1 cellular context compared by ENCODE assay signal in the genomic region with DNA sequence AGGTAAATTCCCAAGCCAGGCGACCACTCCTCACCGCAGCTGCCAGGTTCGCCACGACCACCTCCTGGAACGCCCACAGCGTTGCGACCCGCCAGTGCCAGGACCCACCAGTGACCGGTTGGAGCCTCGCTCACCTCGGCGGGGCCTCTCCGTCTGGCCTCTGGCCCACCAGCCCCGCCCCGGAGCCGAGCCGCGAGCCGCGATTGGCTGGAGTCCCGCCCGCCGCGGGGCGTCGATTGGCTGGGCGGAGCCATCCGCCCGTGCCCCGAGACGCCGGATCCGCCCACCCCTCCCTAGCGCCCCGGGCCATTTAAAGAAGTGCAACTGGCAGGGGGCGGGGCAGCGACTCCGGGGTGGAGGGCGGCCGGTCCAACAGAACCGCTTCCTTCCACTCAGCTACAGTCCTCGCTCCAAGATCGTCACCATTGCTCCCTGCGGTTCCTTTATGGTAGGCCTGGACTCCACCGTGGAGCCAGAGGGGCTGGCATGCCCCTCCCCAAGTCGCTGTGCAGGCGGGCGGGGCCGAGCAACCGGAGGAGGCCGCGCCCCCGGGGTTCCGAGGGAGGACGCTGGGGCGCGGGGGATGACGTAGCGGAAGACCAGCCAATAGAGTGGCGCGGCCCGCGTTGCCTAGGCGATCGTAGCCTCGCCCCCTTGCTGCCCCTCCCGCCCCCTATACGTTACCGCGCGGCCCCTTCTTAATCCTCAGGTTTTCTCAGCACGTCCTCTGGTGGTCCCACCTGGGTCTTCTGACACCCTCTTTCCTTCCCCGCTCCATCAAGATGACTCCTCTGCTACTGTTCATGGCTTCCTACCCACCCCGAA.
TF ChIP-seq lines count a peak whose summit lies in the region.

A gene with protein sequence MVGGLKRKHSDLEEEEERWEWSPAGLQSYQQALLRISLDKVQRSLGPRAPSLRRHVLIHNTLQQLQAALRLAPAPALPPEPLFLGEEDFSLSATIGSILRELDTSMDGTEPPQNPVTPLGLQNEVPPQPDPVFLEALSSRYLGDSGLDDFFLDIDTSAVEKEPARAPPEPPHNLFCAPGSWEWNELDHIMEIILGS (minus strand): TSS at position 155 of the 825 bp plus-strand sequence. CDS start 2,255 bp downstream, outside the sequence.

TF ChIP-seq in K562, 482 proteins besides CTCF, POLR2A, EP300 and RAD21 (continued from another document and continues in another):
- TF ChIP-seq, protein P1, sequence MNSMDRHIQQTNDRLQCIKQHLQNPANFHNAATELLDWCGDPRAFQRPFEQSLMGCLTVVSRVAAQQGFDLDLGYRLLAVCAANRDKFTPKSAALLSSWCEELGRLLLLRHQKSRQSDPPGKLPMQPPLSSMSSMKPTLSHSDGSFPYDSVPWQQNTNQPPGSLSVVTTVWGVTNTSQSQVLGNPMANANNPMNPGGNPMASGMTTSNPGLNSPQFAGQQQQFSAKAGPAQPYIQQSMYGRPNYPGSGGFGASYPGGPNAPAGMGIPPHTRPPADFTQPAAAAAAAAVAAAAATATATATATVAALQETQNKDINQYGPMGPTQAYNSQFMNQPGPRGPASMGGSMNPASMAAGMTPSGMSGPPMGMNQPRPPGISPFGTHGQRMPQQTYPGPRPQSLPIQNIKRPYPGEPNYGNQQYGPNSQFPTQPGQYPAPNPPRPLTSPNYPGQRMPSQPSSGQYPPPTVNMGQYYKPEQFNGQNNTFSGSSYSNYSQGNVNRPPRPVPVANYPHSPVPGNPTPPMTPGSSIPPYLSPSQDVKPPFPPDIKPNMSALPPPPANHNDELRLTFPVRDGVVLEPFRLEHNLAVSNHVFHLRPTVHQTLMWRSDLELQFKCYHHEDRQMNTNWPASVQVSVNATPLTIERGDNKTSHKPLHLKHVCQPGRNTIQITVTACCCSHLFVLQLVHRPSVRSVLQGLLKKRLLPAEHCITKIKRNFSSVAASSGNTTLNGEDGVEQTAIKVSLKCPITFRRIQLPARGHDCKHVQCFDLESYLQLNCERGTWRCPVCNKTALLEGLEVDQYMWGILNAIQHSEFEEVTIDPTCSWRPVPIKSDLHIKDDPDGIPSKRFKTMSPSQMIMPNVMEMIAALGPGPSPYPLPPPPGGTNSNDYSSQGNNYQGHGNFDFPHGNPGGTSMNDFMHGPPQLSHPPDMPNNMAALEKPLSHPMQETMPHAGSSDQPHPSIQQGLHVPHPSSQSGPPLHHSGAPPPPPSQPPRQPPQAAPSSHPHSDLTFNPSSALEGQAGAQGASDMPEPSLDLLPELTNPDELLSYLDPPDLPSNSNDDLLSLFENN (IDR thresholded peaks at IDR 0.05; ENCODE audit: low read depth in 2 of 2, low read length in 2 of 2): no peak
- TF ChIP-seq FOXM1 (IDR thresholded peaks at IDR 0.05; ENCODE audit: low read depth) (no peak), FOXM1 (CRISPR knock-in tag; IDR thresholded peaks at IDR 0.05; ENCODE audit: low read depth) (0 out of 2 replicates have a peak, but pooled peaks have one; percentile 70), ZNF561 (CRISPR knock-in tag; conservative IDR thresholded peaks at IDR 0.05) (no peak), ZNF143 (CRISPR knock-in tag; IDR thresholded peaks at IDR 0.05) (no peak), ZNF12 (CRISPR knock-in tag; IDR thresholded peaks at IDR 0.05) (0 out of 2 replicates have a peak, but pooled peaks have one; percentile 16), HSF4 (CRISPR knock-in tag; IDR thresholded peaks at IDR 0.05; ENCODE audit: borderline replicate concordance) (no peak), TBP (optimal IDR thresholded peaks at IDR 0.05; ENCODE audit: low read depth, low read length) (peak; percentile 82), NCOA6 (IDR thresholded peaks at IDR 0.05) (0 out of 2 replicates have a peak, but pooled peaks have one; percentile 10), DNMT1 (IDR thresholded peaks at IDR 0.05) (no peak), C11orf30 (IDR thresholded peaks at IDR 0.05; ENCODE audit: low read depth) (peak; percentile 62; the same call in 1 of the 2 replicates), SPI1 (IDR thresholded peaks at IDR 0.05; ENCODE audit: borderline replicate concordance, low read depth, low read length) (peak; percentile 41; the same call in 1 of the 2 replicates), BCL6 (CRISPR knock-in tag; IDR thresholded peaks at IDR 0.05) (no peak), ZNF445 (CRISPR knock-in tag; IDR thresholded peaks at IDR 0.05; ENCODE audit: low read depth) (no peak), ZBTB17 (CRISPR knock-in tag; IDR thresholded peaks at IDR 0.05) (0 out of 2 replicates have a peak, but pooled peaks have one; percentile 7), GATAD2B (IDR thresholded peaks at IDR 0.05; ENCODE audit: borderline replicate concordance) (no peak), JUND (IDR thresholded peaks at IDR 0.05; ENCODE audit: borderline replicate concordance, low read depth, low read length) (peak; percentile 43), JUND (tag; IDR thresholded peaks at IDR 0.05; ENCODE audit: borderline replicate concordance, low read depth, low read length) (peak; percentile 33; the same call in 1 of the 3 replicates), CBX1 (IDR thresholded peaks at IDR 0.05; ENCODE audit: low read depth) (peak; percentile 60; the same call in 1 of the 2 replicates), SIN3A (IDR thresholded peaks at IDR 0.05; ENCODE audit: borderline replicate concordance in 2 of 2, control insufficient read depth in 1 of 2, low read depth in 2 of 2, low read length in 2 of 2) (peak; percentile 9 to 96; a peak in 3 of 4 replicates), SREBF1 (IDR thresholded peaks at IDR 0.05; ENCODE audit: borderline replicate concordance, low read depth, low read length) (no peak), ZNF75A (CRISPR knock-in tag; IDR thresholded peaks at IDR 0.05) (no peak), CXXC5 (CRISPR knock-in tag; IDR thresholded peaks at IDR 0.05) (peak; percentile 80), EP400 (IDR thresholded peaks at IDR 0.05) (peak; percentile 33), KDM5B (IDR thresholded peaks at IDR 0.05; ENCODE audit: insufficient replicate concordance, low read depth, low read length) (peak; percentile 76), MEIS2 (IDR thresholded peaks at IDR 0.05; ENCODE audit: partially characterized antibody) (no peak), ZNF146 (CRISPR knock-in tag; IDR thresholded peaks at IDR 0.05; ENCODE audit: unreplicated experiment) (no peak), ZNF121 (CRISPR knock-in tag; conservative IDR thresholded peaks at IDR 0.05) (no peak), NFXL1 (CRISPR knock-in tag; IDR thresholded peaks at IDR 0.05) (no peak), PRMT5 (CRISPR knock-in tag; IDR thresholded peaks at IDR 0.05) (no peak), JUNB (CRISPR knock-in tag; conservative IDR thresholded peaks at IDR 0.05) (no peak), CHCHD3 (CRISPR knock-in tag; IDR thresholded peaks at IDR 0.05) (no peak)
- TF ChIP-seq, protein P2, sequence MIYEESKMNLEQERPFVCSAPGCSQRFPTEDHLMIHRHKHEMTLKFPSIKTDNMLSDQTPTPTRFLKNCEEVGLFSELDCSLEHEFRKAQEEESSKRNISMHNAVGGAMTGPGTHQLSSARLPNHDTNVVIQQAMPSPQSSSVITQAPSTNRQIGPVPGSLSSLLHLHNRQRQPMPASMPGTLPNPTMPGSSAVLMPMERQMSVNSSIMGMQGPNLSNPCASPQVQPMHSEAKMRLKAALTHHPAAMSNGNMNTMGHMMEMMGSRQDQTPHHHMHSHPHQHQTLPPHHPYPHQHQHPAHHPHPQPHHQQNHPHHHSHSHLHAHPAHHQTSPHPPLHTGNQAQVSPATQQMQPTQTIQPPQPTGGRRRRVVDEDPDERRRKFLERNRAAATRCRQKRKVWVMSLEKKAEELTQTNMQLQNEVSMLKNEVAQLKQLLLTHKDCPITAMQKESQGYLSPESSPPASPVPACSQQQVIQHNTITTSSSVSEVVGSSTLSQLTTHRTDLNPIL (CRISPR knock-in tag; IDR thresholded peaks at IDR 0.05): no peak
- TF ChIP-seq, protein P3, sequence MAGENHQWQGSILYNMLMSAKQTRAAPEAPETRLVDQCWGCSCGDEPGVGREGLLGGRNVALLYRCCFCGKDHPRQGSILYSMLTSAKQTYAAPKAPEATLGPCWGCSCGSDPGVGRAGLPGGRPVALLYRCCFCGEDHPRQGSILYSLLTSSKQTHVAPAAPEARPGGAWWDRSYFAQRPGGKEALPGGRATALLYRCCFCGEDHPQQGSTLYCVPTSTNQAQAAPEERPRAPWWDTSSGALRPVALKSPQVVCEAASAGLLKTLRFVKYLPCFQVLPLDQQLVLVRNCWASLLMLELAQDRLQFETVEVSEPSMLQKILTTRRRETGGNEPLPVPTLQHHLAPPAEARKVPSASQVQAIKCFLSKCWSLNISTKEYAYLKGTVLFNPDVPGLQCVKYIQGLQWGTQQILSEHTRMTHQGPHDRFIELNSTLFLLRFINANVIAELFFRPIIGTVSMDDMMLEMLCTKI (IDR thresholded peaks at IDR 0.05; ENCODE audit: partially characterized antibody): no peak
- TF ChIP-seq, protein P4, sequence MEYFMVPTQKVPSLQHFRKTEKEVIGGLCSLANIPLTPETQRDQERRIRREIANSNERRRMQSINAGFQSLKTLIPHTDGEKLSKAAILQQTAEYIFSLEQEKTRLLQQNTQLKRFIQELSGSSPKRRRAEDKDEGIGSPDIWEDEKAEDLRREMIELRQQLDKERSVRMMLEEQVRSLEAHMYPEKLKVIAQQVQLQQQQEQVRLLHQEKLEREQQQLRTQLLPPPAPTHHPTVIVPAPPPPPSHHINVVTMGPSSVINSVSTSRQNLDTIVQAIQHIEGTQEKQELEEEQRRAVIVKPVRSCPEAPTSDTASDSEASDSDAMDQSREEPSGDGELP (CRISPR knock-in tag; IDR thresholded peaks at IDR 0.05; ENCODE audit: borderline replicate concordance): peak; percentile 67
- TF ChIP-seq, protein P5, sequence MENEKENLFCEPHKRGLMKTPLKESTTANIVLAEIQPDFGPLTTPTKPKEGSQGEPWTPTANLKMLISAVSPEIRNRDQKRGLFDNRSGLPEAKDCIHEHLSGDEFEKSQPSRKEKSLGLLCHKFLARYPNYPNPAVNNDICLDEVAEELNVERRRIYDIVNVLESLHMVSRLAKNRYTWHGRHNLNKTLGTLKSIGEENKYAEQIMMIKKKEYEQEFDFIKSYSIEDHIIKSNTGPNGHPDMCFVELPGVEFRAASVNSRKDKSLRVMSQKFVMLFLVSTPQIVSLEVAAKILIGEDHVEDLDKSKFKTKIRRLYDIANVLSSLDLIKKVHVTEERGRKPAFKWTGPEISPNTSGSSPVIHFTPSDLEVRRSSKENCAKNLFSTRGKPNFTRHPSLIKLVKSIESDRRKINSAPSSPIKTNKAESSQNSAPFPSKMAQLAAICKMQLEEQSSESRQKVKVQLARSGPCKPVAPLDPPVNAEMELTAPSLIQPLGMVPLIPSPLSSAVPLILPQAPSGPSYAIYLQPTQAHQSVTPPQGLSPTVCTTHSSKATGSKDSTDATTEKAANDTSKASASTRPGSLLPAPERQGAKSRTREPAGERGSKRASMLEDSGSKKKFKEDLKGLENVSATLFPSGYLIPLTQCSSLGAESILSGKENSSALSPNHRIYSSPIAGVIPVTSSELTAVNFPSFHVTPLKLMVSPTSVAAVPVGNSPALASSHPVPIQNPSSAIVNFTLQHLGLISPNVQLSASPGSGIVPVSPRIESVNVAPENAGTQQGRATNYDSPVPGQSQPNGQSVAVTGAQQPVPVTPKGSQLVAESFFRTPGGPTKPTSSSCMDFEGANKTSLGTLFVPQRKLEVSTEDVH (IDR thresholded peaks at IDR 0.05; ENCODE audit: low read depth, partially characterized antibody): no peak
- TF ChIP-seq, protein P6, sequence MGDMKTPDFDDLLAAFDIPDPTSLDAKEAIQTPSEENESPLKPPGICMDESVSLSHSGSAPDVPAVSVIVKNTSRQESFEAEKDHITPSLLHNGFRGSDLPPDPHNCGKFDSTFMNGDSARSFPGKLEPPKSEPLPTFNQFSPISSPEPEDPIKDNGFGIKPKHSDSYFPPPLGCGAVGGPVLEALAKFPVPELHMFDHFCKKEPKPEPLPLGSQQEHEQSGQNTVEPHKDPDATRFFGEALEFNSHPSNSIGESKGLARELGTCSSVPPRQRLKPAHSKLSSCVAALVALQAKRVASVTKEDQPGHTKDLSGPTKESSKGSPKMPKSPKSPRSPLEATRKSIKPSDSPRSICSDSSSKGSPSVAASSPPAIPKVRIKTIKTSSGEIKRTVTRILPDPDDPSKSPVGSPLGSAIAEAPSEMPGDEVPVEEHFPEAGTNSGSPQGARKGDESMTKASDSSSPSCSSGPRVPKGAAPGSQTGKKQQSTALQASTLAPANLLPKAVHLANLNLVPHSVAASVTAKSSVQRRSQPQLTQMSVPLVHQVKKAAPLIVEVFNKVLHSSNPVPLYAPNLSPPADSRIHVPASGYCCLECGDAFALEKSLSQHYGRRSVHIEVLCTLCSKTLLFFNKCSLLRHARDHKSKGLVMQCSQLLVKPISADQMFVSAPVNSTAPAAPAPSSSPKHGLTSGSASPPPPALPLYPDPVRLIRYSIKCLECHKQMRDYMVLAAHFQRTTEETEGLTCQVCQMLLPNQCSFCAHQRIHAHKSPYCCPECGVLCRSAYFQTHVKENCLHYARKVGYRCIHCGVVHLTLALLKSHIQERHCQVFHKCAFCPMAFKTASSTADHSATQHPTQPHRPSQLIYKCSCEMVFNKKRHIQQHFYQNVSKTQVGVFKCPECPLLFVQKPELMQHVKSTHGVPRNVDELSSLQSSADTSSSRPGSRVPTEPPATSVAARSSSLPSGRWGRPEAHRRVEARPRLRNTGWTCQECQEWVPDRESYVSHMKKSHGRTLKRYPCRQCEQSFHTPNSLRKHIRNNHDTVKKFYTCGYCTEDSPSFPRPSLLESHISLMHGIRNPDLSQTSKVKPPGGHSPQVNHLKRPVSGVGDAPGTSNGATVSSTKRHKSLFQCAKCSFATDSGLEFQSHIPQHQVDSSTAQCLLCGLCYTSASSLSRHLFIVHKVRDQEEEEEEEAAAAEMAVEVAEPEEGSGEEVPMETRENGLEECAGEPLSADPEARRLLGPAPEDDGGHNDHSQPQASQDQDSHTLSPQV (IDR thresholded peaks at IDR 0.05): no peak
- TF ChIP-seq, protein P7, sequence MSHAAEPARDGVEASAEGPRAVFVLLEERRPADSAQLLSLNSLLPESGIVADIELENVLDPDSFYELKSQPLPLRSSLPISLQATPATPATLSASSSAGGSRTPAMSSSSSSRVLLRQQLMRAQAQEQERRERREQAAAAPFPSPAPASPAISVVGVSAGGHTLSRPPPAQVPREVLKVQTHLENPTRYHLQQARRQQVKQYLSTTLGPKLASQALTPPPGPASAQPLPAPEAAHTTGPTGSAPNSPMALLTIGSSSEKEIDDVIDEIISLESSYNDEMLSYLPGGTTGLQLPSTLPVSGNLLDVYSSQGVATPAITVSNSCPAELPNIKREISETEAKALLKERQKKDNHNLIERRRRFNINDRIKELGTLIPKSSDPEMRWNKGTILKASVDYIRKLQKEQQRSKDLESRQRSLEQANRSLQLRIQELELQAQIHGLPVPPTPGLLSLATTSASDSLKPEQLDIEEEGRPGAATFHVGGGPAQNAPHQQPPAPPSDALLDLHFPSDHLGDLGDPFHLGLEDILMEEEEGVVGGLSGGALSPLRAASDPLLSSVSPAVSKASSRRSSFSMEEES (CRISPR knock-in tag; IDR thresholded peaks at IDR 0.05): no peak
- TF ChIP-seq, protein P8, sequence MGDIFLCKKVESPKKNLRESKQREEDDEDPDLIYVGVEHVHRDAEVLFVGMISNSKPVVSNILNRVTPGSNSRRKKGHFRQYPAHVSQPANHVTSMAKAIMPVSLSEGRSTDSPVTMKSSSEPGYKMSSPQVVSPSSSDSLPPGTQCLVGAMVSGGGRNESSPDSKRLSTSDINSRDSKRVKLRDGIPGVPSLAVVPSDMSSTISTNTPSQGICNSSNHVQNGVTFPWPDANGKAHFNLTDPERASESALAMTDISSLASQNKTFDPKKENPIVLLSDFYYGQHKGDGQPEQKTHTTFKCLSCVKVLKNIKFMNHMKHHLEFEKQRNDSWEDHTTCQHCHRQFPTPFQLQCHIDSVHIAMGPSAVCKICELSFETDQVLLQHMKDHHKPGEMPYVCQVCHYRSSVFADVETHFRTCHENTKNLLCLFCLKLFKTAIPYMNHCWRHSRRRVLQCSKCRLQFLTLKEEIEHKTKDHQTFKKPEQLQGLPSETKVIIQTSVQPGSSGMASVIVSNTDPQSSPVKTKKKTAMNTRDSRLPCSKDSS (IDR thresholded peaks at IDR 0.05; ENCODE audit: low read depth, partially characterized antibody): no peak
